ENCODE assay signal across 19 cellular contexts in genomic region chr15:25170781-25171110, GRCh38.
DNase-seq lines count a peak whose midpoint lies in the region; ATAC-seq and TF ChIP-seq lines count a peak whose summit lies in the region.
"Had no signal": no experiment of that assay in that cellular context is flagged by ENCODE, and none has a peak within 500 bp of the region (broad histone marks: within the 10 kb centered on the region; RNA-seq: fewer than 3 reads in every experiment).

No MANE protein-coding gene starts in this region.

- 88% methylated on average over 6 of the region's 6 CpGs for WGBS in right cardiac atrium

- intact Hi-C loops in activated CD4-positive, alpha-beta T cell treated with anti-CD3 and anti-CD28 coated beads for 36 hours (cut with DNase I, micrococcal nuclease), result no loop called here
- intact Hi-C loops in right cardiac atrium (cut with DNase I), result loop anchor here in 1 of 4 donors (2.0 kb wide), 1 partner anchor 20 kb away; no protein-coding TSS in a partner anchor
- intact Hi-C loops in Right ventricle myocardium superior (cut with DNase I), result loop anchor here (10.0 kb wide), 1 partner anchor 64 kb away; no protein-coding TSS in a partner anchor

- no peak overlapping the region for H3K4me3 ChIP-seq in right cardiac atrium (ENCODE audit: low read length)
- H3K4me3 ChIP-seq: HAP-1 had no signal

- H3K27me3 Mint-ChIP-seq in activated CD4-positive, alpha-beta T cell treated with anti-CD3 and anti-CD28 coated beads for 36 hours, result no peaks in the 10 kb centered on the region
- no peaks in the 10 kb centered on the region for H3K27me3 Mint-ChIP-seq in type B pancreatic cell

- no peaks in the 10 kb centered on the region for H3K27me3 ChIP-seq in right cardiac atrium (ENCODE audit: control insufficient read depth, insufficient read depth)

- POLR2A ChIA-PET in activated CD4-positive, alpha-beta T cell treated with anti-CD3 and anti-CD28 coated beads for 36 hours (lab: Charles Lee), result no interaction called here

- peak; percentile 3 for DNase-seq in activated CD4-positive, alpha-beta T cell treated with anti-CD3 and anti-CD28 coated beads for 1 hour
- DNase-seq in activated CD4-positive, alpha-beta T cell treated with anti-CD3 and anti-CD28 coated beads for 36 hours, result no peak
- DNase-seq in right cardiac atrium, result peak in 2 of 3 donors; percentile 1 to 29
- no peak for DNase-seq in Right ventricle myocardium superior
- peak; percentile 71 for DNase-seq in mesenteric fat pad (ENCODE audit: low spot score)
- DNase-seq in type B pancreatic cell (ENCODE audit: extremely low spot score, unreplicated experiment), result peak; percentile 54
- DNase-seq in DMS153 treated with DMSO at 0.1 percent for 48 hours (lab: John Stamatoyannopoulos, UW; ENCODE audit: unreplicated experiment), result no peak
- DNase-seq: AML-193, DND-41, KG1, NCI-H1417, NCI-H187, NCI-H226, NCI-H524 treated with DMSO at 0.1 percent for 48 hours, PC-3 had no signal

- no peak overlapping the region for H3K4me3 Mint-ChIP-seq in activated CD4-positive, alpha-beta T cell treated with anti-CD3 and anti-CD28 coated beads for 36 hours
- no peak overlapping the region for H3K4me3 Mint-ChIP-seq in type B pancreatic cell

- no peaks in the 10 kb centered on the region for H3K4me1 Mint-ChIP-seq in activated CD4-positive, alpha-beta T cell treated with anti-CD3 and anti-CD28 coated beads for 36 hours
- H3K4me1 Mint-ChIP-seq in type B pancreatic cell (ENCODE audit: unreplicated experiment), result no peaks in the 10 kb centered on the region

- no peaks in the 10 kb centered on the region for H3K36me3 Mint-ChIP-seq in activated CD4-positive, alpha-beta T cell treated with anti-CD3 and anti-CD28 coated beads for 36 hours (ENCODE audit: low read depth)
- H3K36me3 Mint-ChIP-seq in type B pancreatic cell, result no peaks in the 10 kb centered on the region

- H3K9me3 ChIP-seq in right cardiac atrium (ENCODE audit: control insufficient read depth, low read length), result peaks cover 2% of the 10 kb centered on the region
- H3K9me3 ChIP-seq: HAP-1 had no signal

- H3K27ac ChIP-seq in right cardiac atrium (ENCODE audit: low read length), result no peak overlapping the region
- H3K27ac ChIP-seq: 22Rv1, C4-2B had no signal

- no peak overlapping the region for H3K27ac Mint-ChIP-seq in activated CD4-positive, alpha-beta T cell treated with anti-CD3 and anti-CD28 coated beads for 36 hours
- H3K27ac Mint-ChIP-seq in type B pancreatic cell, result no peak overlapping the region

- H3K4me1 ChIP-seq in right cardiac atrium (ENCODE audit: control insufficient read depth, insufficient read depth, low read length), result no peaks in the 10 kb centered on the region
- H3K4me1 ChIP-seq: HAP-1 had no signal

- TF ChIP-seq CTCF in type B pancreatic cell (conservative IDR thresholded peaks at IDR 0.05), result no peak

- ATAC-seq in activated CD4-positive, alpha-beta T cell treated with anti-CD3 and anti-CD28 coated beads for 36 hours, result no peak
- ATAC-seq in right cardiac atrium (no peak), Right ventricle myocardium superior (ENCODE audit: poor library complexity) (no peak), GM21619 (IDR thresholded peaks at IDR 0.05; ENCODE audit: unreplicated experiment) (no peak)
- ATAC-seq: PC-3 had no signal

- peaks cover 17% of the 10 kb centered on the region for H3K9me3 Mint-ChIP-seq in activated CD4-positive, alpha-beta T cell treated with anti-CD3 and anti-CD28 coated beads for 36 hours (ENCODE audit: low read depth)
- peaks cover 7% of the 10 kb centered on the region for H3K9me3 Mint-ChIP-seq in type B pancreatic cell

- CTCF ChIA-PET in activated CD4-positive, alpha-beta T cell treated with anti-CD3 and anti-CD28 coated beads for 36 hours (lab: Charles Lee), result no interaction called here

Comparison
In these comparisons a context has a peak if more than half of its experiments do, and no peak if none do; other contexts are left out.
1. DNase-seq: peak in activated CD4-positive, alpha-beta T cell treated with anti-CD3 and anti-CD28 coated beads for 1 hour (single experiment), right cardiac atrium (2 of 3), mesenteric fat pad (single experiment) and type B pancreatic cell (single experiment); none in activated CD4-positive, alpha-beta T cell treated with anti-CD3 and anti-CD28 coated beads for 36 hours (single experiment), Right ventricle myocardium superior (single experiment) and DMS153 treated with DMSO at 0.1 percent for 48 hours (single experiment).